In the genomic region with DNA sequence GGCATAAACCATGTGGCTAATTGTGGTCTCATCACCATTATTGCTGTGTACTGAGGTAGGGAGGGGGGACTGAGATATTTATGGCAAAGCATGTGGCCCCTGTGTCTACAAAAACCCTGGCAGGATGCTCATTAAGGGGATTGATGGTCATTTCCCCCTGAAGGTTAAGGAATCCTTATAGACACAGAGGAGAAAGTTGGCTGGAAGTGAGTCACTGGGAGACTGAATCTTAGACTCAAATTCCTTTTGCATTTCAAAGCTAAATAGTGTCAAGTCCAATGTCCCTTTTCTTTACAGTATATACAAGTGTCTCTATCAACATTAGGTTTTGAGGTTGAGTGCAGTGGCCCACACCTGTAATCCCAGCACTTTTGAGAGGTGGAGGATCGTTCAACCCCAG, we compare ENCODE assay signal across 1 cellular context.
A peak's percentile ranks its signal among the peaks of the same experiment; 100 is the strongest.
TF ChIP-seq lines count a peak whose summit lies in the region.

No MANE protein-coding gene starts in this region.

TF ChIP-seq in endothelial cell of umbilical vein, 7 proteins besides CTCF, POLR2A, EP300 and RAD21:
- TF ChIP-seq GATA2 (IDR thresholded peaks at IDR 0.05; ENCODE audit: insufficient read depth, insufficient read length, low read depth, low read length) (no peak), FOS (IDR thresholded peaks at IDR 0.05; ENCODE audit: borderline replicate concordance, insufficient read depth, low read length) (peak; percentile 52)
